Comparison of ENCODE assay signal across 9 cellular contexts in the genomic region with DNA sequence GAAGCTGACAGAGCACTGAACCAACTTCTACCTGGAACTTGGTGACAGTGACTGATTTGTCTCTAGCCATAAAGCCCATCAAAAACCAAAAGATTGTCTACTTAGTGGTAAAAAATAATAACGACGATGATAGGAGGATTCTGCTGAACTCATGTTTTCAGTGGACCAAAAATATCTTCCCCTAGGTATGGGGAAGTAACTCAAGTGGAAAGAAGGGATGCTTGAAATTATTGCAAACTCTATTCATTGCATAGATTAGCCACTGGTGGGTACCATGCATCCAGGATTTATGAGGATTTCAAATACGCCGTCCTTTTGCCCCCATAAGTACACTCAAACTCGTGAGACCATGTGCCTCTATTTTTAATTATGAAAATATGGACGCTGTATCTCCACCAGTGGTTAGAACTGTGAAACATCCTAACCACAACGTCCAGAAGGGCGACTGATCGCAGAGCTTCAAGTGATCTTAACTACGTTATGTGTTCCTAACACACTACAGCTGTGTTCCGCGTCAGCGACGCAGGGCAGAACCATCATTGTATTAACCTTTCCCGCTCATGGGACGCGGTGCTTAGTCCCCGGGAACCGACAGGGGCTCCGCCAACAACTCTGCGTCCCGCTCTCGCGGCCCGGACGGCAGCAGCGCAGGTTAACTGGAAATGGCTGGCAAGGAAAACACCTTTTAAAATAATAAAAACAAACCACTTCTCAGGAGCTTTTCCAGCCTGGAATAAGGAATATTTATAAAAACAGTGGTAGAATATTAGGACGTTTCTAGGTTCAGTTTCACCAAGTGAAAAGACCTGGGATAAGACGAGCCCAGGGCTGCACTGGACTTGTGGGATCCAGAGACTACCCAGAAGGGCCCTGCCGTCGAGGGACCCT. TPM values are rescaled to one million over a fixed set of nuclear protein-coding genes. Genes with fewer than 3 reads are reported as not detected.
DNase-seq lines count a peak whose midpoint lies in the region; ATAC-seq and TF ChIP-seq lines count a peak whose summit lies in the region.
"Had no signal": no experiment of that assay in that cellular context is flagged by ENCODE, and none has a peak within 500 bp of the region (broad histone marks: within the 10 kb centered on the region; RNA-seq: fewer than 3 reads in every experiment).

No MANE protein-coding gene starts in this region.

- no peak for TF ChIP-seq EP300 in neural cell (conservative IDR thresholded peaks at IDR 0.05; ENCODE audit: poor library complexity, severe bottlenecking)

- peak overlapping the region; percentile 89 to 98 (median 90) for H3K4me3 Mint-ChIP-seq in CD4-positive, CD25-positive, alpha-beta regulatory T cell

- no peak for TF ChIP-seq RAD21 in neural cell (conservative IDR thresholded peaks at IDR 0.05)

- CTCF ChIA-PET in Panc1 (lab: Charles Lee), result no interaction called here

- peak overlapping the region; percentile 83 for H3K4me3 ChIP-seq in CD4-positive, CD25-positive, alpha-beta regulatory T cell (ENCODE audit: low read depth, low read length)
- H3K4me3 ChIP-seq in HL-60 (replicated peaks; ENCODE audit: insufficient read depth, low read length), result peak overlapping the region; percentile 100
- peak overlapping the region; percentile 92 to 99 for H3K4me3 ChIP-seq in Panc1 (ENCODE audit: low read depth in 2 of 2, low read length in 2 of 2)
- H3K4me3 ChIP-seq in neural cell (ENCODE audit: low read length), result peak overlapping the region; percentile 98

- H3K4me2 ChIP-seq in neural cell (ENCODE audit: low read length), result peak overlapping the region; percentile 71

- no peaks in the 10 kb centered on the region for H4K20me1 ChIP-seq in neural cell (ENCODE audit: insufficient read depth)

- no peaks in the 10 kb centered on the region for H3K27me3 ChIP-seq in CD4-positive, CD25-positive, alpha-beta regulatory T cell (ENCODE audit: control insufficient read depth, insufficient read depth, low read length)
- no peaks in the 10 kb centered on the region for H3K27me3 ChIP-seq in HL-60 (ENCODE audit: insufficient read depth, poor library complexity, severe bottlenecking)
- H3K27me3 ChIP-seq in Panc1 (ENCODE audit: control insufficient read depth, insufficient read depth, low read length), result no peaks in the 10 kb centered on the region
- no peaks in the 10 kb centered on the region for H3K27me3 ChIP-seq in neural cell (ENCODE audit: insufficient read depth, low read depth, low read length)

- H3K4me1 Mint-ChIP-seq in CD4-positive, CD25-positive, alpha-beta regulatory T cell, result peaks cover 5 to 60% (median 31%) of the 10 kb centered on the region in 4 donors

- intact Hi-C loops in Panc1 (cut with micrococcal nuclease; ENCODE audit: unreplicated experiment), result no loop called here

- DNase-seq in CD4-positive, CD25-positive, alpha-beta regulatory T cell, result peak; percentile 38 to 71 (median 42)
- DNase-seq in HL-60 (ENCODE audit: low read depth in 1 of 2, low spot score in 1 of 2), result peak; percentile 11 to 58
- peak; percentile 30 for DNase-seq in Panc1 (ENCODE audit: low read depth, low spot score)
- DNase-seq in activated T-helper 1 cell treated with Interleukin-2 at 50 U/mL for 16 hours (ENCODE audit: low read depth), result peak; percentile 29
- peak; percentile 47 for DNase-seq in fibroblast of peridontal ligament (ENCODE audit: extremely low read depth)
- DNase-seq in substantia nigra (lab: John Stamatoyannopoulos, UW), result peak in 21 of 49 donors; percentile 1 to 40 (median 16)

- peak overlapping the region; percentile 95 for H2AFZ ChIP-seq in neural cell (ENCODE audit: low read depth, low read length)

- no peaks in the 10 kb centered on the region for H3K9me3 ChIP-seq in CD4-positive, CD25-positive, alpha-beta regulatory T cell (ENCODE audit: control insufficient read depth in 2 of 2, low read length in 2 of 2)
- H3K9me3 ChIP-seq in Panc1 (ENCODE audit: control insufficient read depth, insufficient read depth, low read depth, low read length) (no peaks in the 10 kb centered on the region), neural cell (ENCODE audit: low read length) (no peaks in the 10 kb centered on the region)

- TF ChIP-seq CTCF in HL-60 (IDR thresholded peaks at IDR 0.05; ENCODE audit: insufficient read depth, low read length) (no peak), Panc1 (IDR thresholded peaks at IDR 0.05) (no peak), neural cell (IDR thresholded peaks at IDR 0.05; ENCODE audit: poor library complexity, severe bottlenecking) (no peak)

- H3K27ac ChIP-seq in CD4-positive, CD25-positive, alpha-beta regulatory T cell (ENCODE audit: insufficient read depth, low read length, poor library complexity, severe bottlenecking), result peak overlapping the region; percentile 91
- H3K27ac ChIP-seq in HL-60 (replicated peaks), result peak overlapping the region; percentile 66
- peak overlapping the region; percentile 88 for H3K27ac ChIP-seq in Panc1 (ENCODE audit: low read length)
- H3K27ac ChIP-seq in neural cell (ENCODE audit: low read length), result peak overlapping the region; percentile 84
- peak overlapping the region; percentile 77 for H3K27ac ChIP-seq in substantia nigra (ENCODE audit: low read depth, low read length, poor library complexity, severe bottlenecking)

- no peaks in the 10 kb centered on the region for H3F3A ChIP-seq in neural cell (ENCODE audit: insufficient read depth, low read length, poor library complexity, severe bottlenecking)

- no peaks in the 10 kb centered on the region for H3K9me3 Mint-ChIP-seq in CD4-positive, CD25-positive, alpha-beta regulatory T cell

- H3K9me2 ChIP-seq in neural cell (ENCODE audit: insufficient read depth, low read length), result no peaks in the 10 kb centered on the region

- H3K27me3 Mint-ChIP-seq in CD4-positive, CD25-positive, alpha-beta regulatory T cell, result no peaks in the 10 kb centered on the region

- H3K9ac ChIP-seq in neural cell (ENCODE audit: low read length), result peak overlapping the region; percentile 84

- H3K27ac Mint-ChIP-seq in CD4-positive, CD25-positive, alpha-beta regulatory T cell, result peak overlapping the region; percentile 63 to 98 (median 97)

- H3K36me3 Mint-ChIP-seq in CD4-positive, CD25-positive, alpha-beta regulatory T cell, result peaks cover 16% of the 10 kb centered on the region

- POLR2A ChIA-PET in Panc1 (lab: Charles Lee), result interaction anchor here (1.1 kb wide), 2 partner anchors 26 to 29 kb away, joined by 4 read pairs; no protein-coding TSS in a partner anchor

- in situ Hi-C loops in Panc1 (cut with HindIII; ENCODE audit: low pct_unique_long_range_greater_than_20kb, low sequenced_read_pairs), result no loop called here

- peaks cover 28% of the 10 kb centered on the region for H3K79me2 ChIP-seq in neural cell (replicated peaks; ENCODE audit: insufficient read depth, low read length)

- peaks cover 15% of the 10 kb centered on the region for H3K4me1 ChIP-seq in CD4-positive, CD25-positive, alpha-beta regulatory T cell (ENCODE audit: control insufficient read depth, insufficient read depth, low read length, poor library complexity, severe bottlenecking)
- peaks cover 11% of the 10 kb centered on the region for H3K4me1 ChIP-seq in Panc1 (ENCODE audit: control insufficient read depth, insufficient read depth, low read length)

- H3K36me3 ChIP-seq in CD4-positive, CD25-positive, alpha-beta regulatory T cell (ENCODE audit: control insufficient read depth, insufficient read depth, low read length), result peaks cover 20% of the 10 kb centered on the region
- H3K36me3 ChIP-seq in Panc1 (ENCODE audit: control insufficient read depth, insufficient read depth, low read length) (peaks cover 19% of the 10 kb centered on the region), neural cell (ENCODE audit: insufficient read depth, low read length) (no peaks in the 10 kb centered on the region)

- TSS peak; percentile 68 for BruUV-seq in Panc1 (replicated peaks; lab: Mats Ljungman, UMichigan)

- ATAC-seq in CD4-positive, CD25-positive, alpha-beta regulatory T cell (ENCODE audit: low read depth in 2 of 2), result no peak
- ATAC-seq in GM19452 (IDR thresholded peaks at IDR 0.05; ENCODE audit: unreplicated experiment) (peak; percentile 34), Panc1 (peak; percentile 73)

TF ChIP-seq in neural cell, 6 proteins besides CTCF, POLR2A, EP300 and RAD21 (continues in another document):
- peak; percentile 16 for TF ChIP-seq MXI1 (conservative IDR thresholded peaks at IDR 0.05; ENCODE audit: poor library complexity, severe bottlenecking)

RNA-seq across cellular contexts. Expression of gene PEX1, which starts 0.8 kb away (rescaled TPM):
- total RNA-seq in CD4-positive, CD25-positive, alpha-beta regulatory T cell, result 23.0 TPM
- polyA plus RNA-seq in CD4-positive, CD25-positive, alpha-beta regulatory T cell, result 10 to 100 TPM in 2 of 4 donors, 1 to 10 TPM in 2; 7.9 to 10.3 (median 10.0) TPM
- total RNA-seq in Panc1 (2021; ENCODE audit: unreplicated experiment), result 13.9 TPM
- polyA plus RNA-seq in Panc1 (2012; ENCODE audit: insufficient read length), result 7.8 TPM
- 77.7 and 108 TPM in 2 replicates for polyA plus RNA-seq in neural cell
- 86.2 and 99.8 TPM in 2 replicates for polyA minus RNA-seq in neural cell

RNA-seq across cellular contexts. Expression of gene RBM48, which starts 1.1 kb away (rescaled TPM):
- total RNA-seq in CD4-positive, CD25-positive, alpha-beta regulatory T cell, result 33.7 TPM
- 10 to 100 TPM; 30.0 to 51.6 (median 38.7) TPM for polyA plus RNA-seq in CD4-positive, CD25-positive, alpha-beta regulatory T cell
- total RNA-seq in Panc1 (2021; ENCODE audit: unreplicated experiment), result 10.1 TPM
- 3.9 TPM for polyA plus RNA-seq in Panc1 (2012; ENCODE audit: insufficient read length)
- polyA plus RNA-seq in neural cell, result 20.2 and 26.4 TPM in 2 replicates
- polyA minus RNA-seq in neural cell, result 34.8 and 39.4 TPM in 2 replicates

RNA-seq across cellular contexts. Expression of gene ERVW-1, which starts 49.8 kb away (rescaled TPM):
- not detected for total RNA-seq in CD4-positive, CD25-positive, alpha-beta regulatory T cell
- polyA plus RNA-seq in CD4-positive, CD25-positive, alpha-beta regulatory T cell, result not detected
- not detected for total RNA-seq in Panc1 (2021; ENCODE audit: unreplicated experiment)
- polyA plus RNA-seq in Panc1 (2012; ENCODE audit: insufficient read length), result not detected
- not detected in 2 replicates for polyA plus RNA-seq in neural cell
- not detected in 2 replicates for polyA minus RNA-seq in neural cell
- polyA plus RNA-seq: adipose tissue had no signal

Comparison
In these comparisons a context has a peak if more than half of its experiments do, and no peak if none do; other contexts are left out.
1. ATAC-seq: peak in GM19452 (single experiment) and Panc1 (single experiment); none in CD4-positive, CD25-positive, alpha-beta regulatory T cell (0 of 2).
2. Peak in every context shown above with its lines, with median percentiles within 50 percentile points of each other: H3K27ac ChIP-seq and H3K4me3 ChIP-seq.